In genomic region chr6:117264487-117265424, GRCh38 we compare ENCODE assay signal across 8 cellular contexts. TPM values are rescaled to one million over a fixed set of nuclear protein-coding genes. Genes with fewer than 3 reads are reported as not detected.
DNase-seq lines count a peak whose midpoint lies in the region; ATAC-seq and TF ChIP-seq lines count a peak whose summit lies in the region.

No MANE protein-coding gene starts in this region.

- peaks cover 7 to 22% (median 19%) of the 10 kb centered on the region in 4 donors for H3K4me1 ChIP-seq in liver (ENCODE audit: control insufficient read depth in 4 of 4, insufficient read depth in 4 of 4, low read length in 3 of 4)
- H3K4me1 ChIP-seq in upper lobe of left lung = peaks cover 12 to 25% (median 23%) of the 10 kb centered on the region in 4 donors

- WGBS in liver = 3% methylated on average over 46 of the region's 46 CpGs
- WGBS in upper lobe of left lung, 2 donors = 3 to 4% methylated on average over 37 to 46 of the region's 46 CpGs

- no peak for TF ChIP-seq RAD21 in liver (IDR thresholded peaks at IDR 0.05)

- TF ChIP-seq POLR2A in upper lobe of left lung (IDR thresholded peaks at IDR 0.05) = no peak

- no peak for TF ChIP-seq EP300 in upper lobe of left lung (IDR thresholded peaks at IDR 0.05)

- no peaks in the 10 kb centered on the region for H3K9me3 Mint-ChIP-seq in activated naive CD4-positive, alpha-beta T cell treated with anti-CD3 and anti-CD28 coated beads for 36 hours
- H3K9me3 Mint-ChIP-seq in brain = peaks cover 0 to 9% (median 3%) of the 10 kb centered on the region in 5 experiments

- H3K27me3 ChIP-seq in liver (ENCODE audit: control insufficient read depth in 4 of 4, insufficient read depth in 4 of 4, low read length in 3 of 4) = peaks cover 9 to 35% (median 18%) of the 10 kb centered on the region in 4 donors
- H3K27me3 ChIP-seq in upper lobe of left lung = peaks cover 0 to 67% (median 23%) of the 10 kb centered on the region in 4 donors

- H3K27ac ChIP-seq in liver (ENCODE audit: low read depth in 1 of 2, low read length in 2 of 2) (no peak overlapping the region), upper lobe of left lung (no peak overlapping the region)

- H3K9me3 ChIP-seq in liver (ENCODE audit: control insufficient read depth in 4 of 4, low read length in 3 of 4) = peaks cover 0 to 4% (median 0%) of the 10 kb centered on the region in 4 donors
- no peaks in the 10 kb centered on the region for H3K9me3 ChIP-seq in upper lobe of left lung

- ATAC-seq in HG03442 (IDR thresholded peaks at IDR 0.05; ENCODE audit: unreplicated experiment) (peak; percentile 48), upper lobe of left lung (ENCODE audit: low FRiP score in 2 of 2) (peak in 1 of 2 donors; percentile 42), GM19467 (IDR thresholded peaks at IDR 0.05; ENCODE audit: unreplicated experiment) (no peak)

- H3K36me3 ChIP-seq in liver (ENCODE audit: control insufficient read depth in 4 of 4, insufficient read depth in 3 of 4, low read depth in 1 of 4, low read length in 3 of 4) (no peaks in the 10 kb centered on the region), upper lobe of left lung (no peaks in the 10 kb centered on the region)

- in situ Hi-C loops in G401 (cut with HindIII; ENCODE audit: low sequenced_read_pairs) = no loop called here

- intact Hi-C loops in activated naive CD4-positive, alpha-beta T cell treated with anti-CD3 and anti-CD28 coated beads for 36 hours (cut with micrococcal nuclease) = loop anchor here (1.0 to 5.0 kb wide), 5 partner anchors 218 to 497 kb away; partner anchors contain the start of genes DCBLD1 and FAM162B

- H3K4me1 Mint-ChIP-seq in activated naive CD4-positive, alpha-beta T cell treated with anti-CD3 and anti-CD28 coated beads for 36 hours (ENCODE audit: low read depth) = peaks cover 8% of the 10 kb centered on the region
- peaks cover 36% of the 10 kb centered on the region for H3K4me1 Mint-ChIP-seq in brain

- DNase-seq in activated naive CD4-positive, alpha-beta T cell treated with anti-CD3 and anti-CD28 coated beads for 36 hours = peak; percentile 56
- DNase-seq in activated naive CD4-positive, alpha-beta T cell (lab: John Stamatoyannopoulos, UW) = no peak
- no peak for DNase-seq in upper lobe of left lung
- no peak for DNase-seq in G401 (ENCODE audit: low spot score)

- peak in 1 of 2 experiments; percentile 10 for TF ChIP-seq CTCF in brain (conservative IDR thresholded peaks at IDR 0.05)
- no peak for TF ChIP-seq CTCF in liver (IDR thresholded peaks at IDR 0.05; ENCODE audit: low read depth, low read length, missing input control)
- no peak for TF ChIP-seq CTCF in upper lobe of left lung (IDR thresholded peaks at IDR 0.05)

- H3K27me3 Mint-ChIP-seq in activated naive CD4-positive, alpha-beta T cell treated with anti-CD3 and anti-CD28 coated beads for 36 hours (ENCODE audit: low read depth) = peaks cover 80% of the 10 kb centered on the region
- peaks cover 94% of the 10 kb centered on the region for H3K27me3 Mint-ChIP-seq in brain

- no peaks in the 10 kb centered on the region for H3K36me3 Mint-ChIP-seq in activated naive CD4-positive, alpha-beta T cell treated with anti-CD3 and anti-CD28 coated beads for 36 hours (ENCODE audit: low read depth)
- H3K36me3 Mint-ChIP-seq in brain = peaks cover 19% of the 10 kb centered on the region

- H3K4me3 Mint-ChIP-seq in activated naive CD4-positive, alpha-beta T cell treated with anti-CD3 and anti-CD28 coated beads for 36 hours = peak overlapping the region; percentile 51
- peak overlapping the region; percentile 79 to 92 (median 86) for H3K4me3 Mint-ChIP-seq in brain

- H3K4me3 ChIP-seq in liver (ENCODE audit: low read depth in 1 of 3, low read length in 3 of 3) = peak overlapping the region; percentile 47 to 71 (median 63)
- H3K4me3 ChIP-seq in upper lobe of left lung = peak overlapping the region in 3 of 4 donors; percentile 33 to 44 (median 41)

- CTCF ChIA-PET in activated naive CD4-positive, alpha-beta T cell treated with anti-CD3 and anti-CD28 coated beads for 36 hours (lab: Charles Lee) = no interaction called here

- H3K9ac ChIP-seq in liver (ENCODE audit: low read depth in 1 of 2, low read length in 2 of 2) = no peak overlapping the region

- no peak overlapping the region for H3K27ac Mint-ChIP-seq in activated naive CD4-positive, alpha-beta T cell treated with anti-CD3 and anti-CD28 coated beads for 36 hours
- peak overlapping the region in 2 of 5 experiments; percentile 17 to 25 for H3K27ac Mint-ChIP-seq in brain

TF ChIP-seq in liver, 16 proteins besides CTCF, POLR2A, EP300 and RAD21:
- no peak for TF ChIP-seq SP1 (IDR thresholded peaks at IDR 0.05)
- no peak for TF ChIP-seq YY1 (IDR thresholded peaks at IDR 0.05)
- TF ChIP-seq FOXA2 (IDR thresholded peaks at IDR 0.05) = no peak
- TF ChIP-seq EGR1 (IDR thresholded peaks at IDR 0.05; ENCODE audit: low read depth in 2 of 2) = no peak
- no peak for TF ChIP-seq REST (IDR thresholded peaks at IDR 0.05)
- TF ChIP-seq TAF1 (conservative IDR thresholded peaks at IDR 0.05) = no peak
- no peak for TF ChIP-seq MAX (IDR thresholded peaks at IDR 0.05)
- no peak for TF ChIP-seq RXRA (IDR thresholded peaks at IDR 0.05)
- no peak for TF ChIP-seq HNF4A (conservative IDR thresholded peaks at IDR 0.05)
- no peak for TF ChIP-seq NR2F2 (IDR thresholded peaks at IDR 0.05)
- no peak for TF ChIP-seq ATF3 (IDR thresholded peaks at IDR 0.05)
- no peak for TF ChIP-seq HNF4G (IDR thresholded peaks at IDR 0.05)
- TF ChIP-seq FOXA1 (IDR thresholded peaks at IDR 0.05) = no peak

RNA-seq across cellular contexts. Expression of gene VGLL2, which starts 0.6 kb away (rescaled TPM):
- total RNA-seq in activated naive CD4-positive, alpha-beta T cell treated with anti-CD3 and anti-CD28 coated beads for 36 hours = not detected
- not detected for polyA plus RNA-seq in brain (ENCODE audit: insufficient read depth, low read depth, low replicate concordance)
- total RNA-seq in liver = not detected
- not detected for polyA plus RNA-seq in liver
- not detected for total RNA-seq in upper lobe of left lung
- total RNA-seq in G401 (2014; rRNA removed; shearing (Covaris generic)) = not detected in 2 replicates
